In genomic region chr10:122738031-122738430, GRCh38 we compare ENCODE assay signal across 30 cellular contexts.
"Had no signal": no experiment of that assay in that cellular context is flagged by ENCODE, and none has a peak within 500 bp of the region (broad histone marks: within the 10 kb centered on the region; RNA-seq: fewer than 3 reads in every experiment).

No MANE protein-coding gene starts in this region.

- DNase-seq: activated B cell treated with CpG ODN at 0.5 μM for 24 hours; activated CD4-positive, alpha-beta memory T cell treated with anti-CD3 and anti-CD28 coated beads for 36 hours; activated CD4-positive, alpha-beta T cell treated with anti-CD3 and anti-CD28 coated beads for 4 hours; activated CD4-positive, alpha-beta T cell treated with anti-CD3 and anti-CD28 coated beads, Interleukin-2, amount 10 ng/mL, durations not matched to agents 24 days and 14 days; activated CD4-positive, alpha-beta T cell treated with anti-CD3 and anti-CD28 coated beads, Interleukin-2, amount 50 U/mL, for 1 hour; activated CD4-positive, alpha-beta T cell treated with anti-CD3 and anti-CD28 coated beads, Interleukin-2, amount 50 U/mL, for 4 hours; activated CD4-positive, CD25-positive, alpha-beta regulatory T cell treated with anti-CD3 and anti-CD28 coated beads, Interleukin-2, amount 50 U/mL, for 72 hours; activated CD8-positive, alpha-beta memory T cell treated with anti-CD3 and anti-CD28 coated beads, Interleukin-2, amount 50 U/mL, for 4 hours; activated CD8-positive, alpha-beta T cell treated with anti-CD3 and anti-CD28 coated beads for 36 hours; activated effector memory CD4-positive, alpha-beta T cell treated with anti-CD3 and anti-CD28 coated beads, Interleukin-2, amount 50 U/mL, for 16 hours; activated gamma-delta T cell treated with Interleukin-2 at 50 U/mL for 16 hours; activated naive CD4-positive, alpha-beta T cell; activated naive CD4-positive, alpha-beta T cell treated with anti-CD3 and anti-CD28 coated beads for 36 hours; activated naive CD4-positive, alpha-beta T cell treated with anti-CD3 and anti-CD28 coated beads, Interleukin-2, amount 50 U/mL, for 16 hours; activated naive CD8-positive, alpha-beta T cell treated with anti-CD3 and anti-CD28 coated beads for 36 hours; activated T-cell treated with anti-CD3 and anti-CD28 coated beads for 4 hours; activated T-cell treated with anti-CD3 and anti-CD28 coated beads, Interleukin-2, amount 50 U/mL, for 1 hour; activated T-cell treated with anti-CD3 and anti-CD28 coated beads, Interleukin-2, amount 50 U/mL, for 4 hours; activated T-cell treated with anti-CD3 and anti-CD28 coated beads, Interleukin-2, amount 50 U/mL, for 72 hours; adrenal gland; amniotic stem cell; anterior cingulate cortex; central memory CD4-positive, alpha-beta T cell; T-helper 2 cell; T-helper 9 cell had no signal

- ATAC-seq: activated CD8-positive, alpha-beta T cell treated with anti-CD3 and anti-CD28 coated beads for 36 hours; activated naive CD4-positive, alpha-beta T cell treated with anti-CD3 and anti-CD28 coated beads, Interleukin-2, amount 50 U/mL, for 72 hours; activated T-cell treated with anti-CD3 and anti-CD28 coated beads, Interleukin-2, amount 50 U/mL, for 4 hours; activated T-cell treated with anti-CD3 and anti-CD28 coated beads, Interleukin-2, amount 50 U/mL, for 72 hours; activated T-helper 17 cell treated with anti-CD3 and anti-CD28 coated beads, Interleukin-2, amount 50 U/mL, for 72 hours had no signal

- H3K27ac ChIP-seq: adrenal gland, ascending aorta, cardiac muscle cell, VCaP had no signal
